Comparison of ENCODE assay signal across 9 cellular contexts in the genomic region with DNA sequence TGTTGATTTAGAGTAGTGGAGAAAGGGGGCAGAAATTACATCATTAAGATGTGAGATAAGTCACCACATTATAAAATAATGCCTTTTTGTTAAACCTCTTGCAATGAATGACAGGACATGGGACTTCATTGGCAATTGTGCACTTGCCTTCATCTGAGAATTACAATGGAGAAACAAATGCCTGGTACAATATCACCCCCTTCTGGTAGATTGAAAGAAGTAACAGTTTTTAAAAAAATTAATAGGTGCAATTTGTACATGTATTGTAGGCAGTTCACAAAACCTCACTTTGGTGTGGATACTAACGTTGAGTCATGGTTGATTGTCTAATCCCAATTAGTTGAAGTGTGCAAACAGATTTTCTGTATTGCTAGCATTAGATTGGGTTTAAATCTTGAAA. TPM values are rescaled to one million over a fixed set of nuclear protein-coding genes. Genes with fewer than 3 reads are reported as not detected.
DNase-seq lines count a peak whose midpoint lies in the region; ATAC-seq and TF ChIP-seq lines count a peak whose summit lies in the region.
"Had no signal": no experiment of that assay in that cellular context is flagged by ENCODE, and none has a peak within 500 bp of the region (broad histone marks: within the 10 kb centered on the region; RNA-seq: fewer than 3 reads in every experiment).

No MANE protein-coding gene starts in this region.

- TF ChIP-seq CTCF in fibroblast of pulmonary artery (IDR thresholded peaks at IDR 0.05; ENCODE audit: low read length, missing control alignments) (peak; percentile 55), neutrophil (IDR thresholded peaks at IDR 0.05) (peak; percentile 73)

- H3K27me3 ChIP-seq in CD4-positive, alpha-beta memory T cell (ENCODE audit: insufficient read depth, low read length) = no peaks in the 10 kb centered on the region
- no peaks in the 10 kb centered on the region for H3K27me3 ChIP-seq in neutrophil
- H3K27me3 ChIP-seq: SJCRH30 had no signal

- peak overlapping the region in 6 of 7 donors; percentile 25 to 90 (median 77) for H3K27ac Mint-ChIP-seq in CD4-positive, alpha-beta memory T cell
- peak overlapping the region; percentile 37 for H3K27ac Mint-ChIP-seq in T-helper 1 cell treated with Interleukin-12 subunit alpha and Interleukin-12 subunit beta and Interleukin-4 antibody, amounts not matched to agents 30 μg/mL and 1 μg/mL, for 36 hours

- H3K4me1 Mint-ChIP-seq in CD4-positive, alpha-beta memory T cell = peaks cover 20 to 36% (median 25%) of the 10 kb centered on the region in 4 donors
- peaks cover 48% of the 10 kb centered on the region for H3K4me1 Mint-ChIP-seq in T-helper 1 cell treated with Interleukin-12 subunit alpha and Interleukin-12 subunit beta and Interleukin-4 antibody, amounts not matched to agents 30 μg/mL and 1 μg/mL, for 36 hours (ENCODE audit: low read depth)

- H3K9me3 ChIP-seq in CD4-positive, alpha-beta memory T cell (ENCODE audit: control insufficient read depth in 1 of 2, low read length in 2 of 2) = no peaks in the 10 kb centered on the region
- no peaks in the 10 kb centered on the region for H3K9me3 ChIP-seq in neutrophil
- H3K9me3 ChIP-seq: SJCRH30 had no signal

- intact Hi-C loops in CD4-positive, alpha-beta memory T cell (cut with micrococcal nuclease) = loop anchor here (1.0 to 10.0 kb wide), 8 partner anchors 56 to 632 kb away; no protein-coding TSS in a partner anchor

- DNase-seq in CD4-positive, alpha-beta memory T cell = peak in 4 of 5 donors; percentile 64 to 71 (median 68)
- DNase-seq in GM19238 (ENCODE audit: insufficient read length, low spot score) (peak; percentile 22), NCI-H146 (lab: John Stamatoyannopoulos, UW) (peak; percentile 61), fibroblast of pulmonary artery (ENCODE audit: low read depth) (peak; percentile 82)
- no peak for DNase-seq in stimulated activated CD4-positive, alpha-beta T cell treated with anti-CD3 and anti-CD28 coated beads, Interleukin-2, amount 100 ng/mL, for 48 hours

- H3K4me3 ChIP-seq in CD4-positive, alpha-beta memory T cell (ENCODE audit: low read length in 2 of 2) = no peak overlapping the region
- H3K4me3 ChIP-seq in fibroblast of pulmonary artery (replicated peaks; ENCODE audit: low read depth, low read length) (no peak overlapping the region), neutrophil (ENCODE audit: low read depth in 1 of 2, low read length in 1 of 2) (no peak overlapping the region)
- H3K4me3 ChIP-seq: SJCRH30 had no signal

- peaks cover 27% of the 10 kb centered on the region for H3K4me1 ChIP-seq in CD4-positive, alpha-beta memory T cell (ENCODE audit: insufficient read depth, low read length)
- peaks cover 23 to 33% of the 10 kb centered on the region in 2 experiments for H3K4me1 ChIP-seq in neutrophil (ENCODE audit: control insufficient read depth in 1 of 2, insufficient read depth in 1 of 2, low read depth in 1 of 2, low read length in 1 of 2)
- H3K4me1 ChIP-seq: SJCRH30 had no signal

- POLR2A ChIA-PET in CD4-positive, alpha-beta memory T cell (lab: Charles Lee; ENCODE audit: partially characterized antibody) = interaction anchor here (1.4 kb wide), 1 partner anchor 55 kb away, joined by 4 read pairs; no protein-coding TSS in a partner anchor

- H3K9me3 Mint-ChIP-seq in CD4-positive, alpha-beta memory T cell = peaks cover 0 to 1% (median 0%) of the 10 kb centered on the region in 8 donors
- H3K9me3 Mint-ChIP-seq in T-helper 1 cell treated with Interleukin-12 subunit alpha and Interleukin-12 subunit beta and Interleukin-4 antibody, amounts not matched to agents 30 μg/mL and 1 μg/mL, for 36 hours = no peaks in the 10 kb centered on the region

- no peak overlapping the region for H3K4me3 Mint-ChIP-seq in CD4-positive, alpha-beta memory T cell
- H3K4me3 Mint-ChIP-seq in T-helper 1 cell treated with Interleukin-12 subunit alpha and Interleukin-12 subunit beta and Interleukin-4 antibody, amounts not matched to agents 30 μg/mL and 1 μg/mL, for 36 hours = no peak overlapping the region

- CTCF ChIA-PET in CD4-positive, alpha-beta memory T cell (lab: Charles Lee; ENCODE audit: partially characterized antibody) = interaction anchor here (0.9 to 9.5 kb wide), 16 partner anchors 15 to 127 kb away, joined by 3 to 221 read pairs (median 6); no protein-coding TSS in a partner anchor

- no peak overlapping the region for H3K27ac ChIP-seq in CD4-positive, alpha-beta memory T cell (ENCODE audit: low read depth, low read length)
- no peak overlapping the region for H3K27ac ChIP-seq in neutrophil
- H3K27ac ChIP-seq: SJCRH30 had no signal

- ATAC-seq in GM21576 (IDR thresholded peaks at IDR 0.05; ENCODE audit: unreplicated experiment) = no peak

- H3K36me3 Mint-ChIP-seq in CD4-positive, alpha-beta memory T cell = no peaks in the 10 kb centered on the region
- no peaks in the 10 kb centered on the region for H3K36me3 Mint-ChIP-seq in T-helper 1 cell treated with Interleukin-12 subunit alpha and Interleukin-12 subunit beta and Interleukin-4 antibody, amounts not matched to agents 30 μg/mL and 1 μg/mL, for 36 hours (ENCODE audit: low read depth)

- H3K36me3 ChIP-seq in CD4-positive, alpha-beta memory T cell (ENCODE audit: insufficient read depth, low read length) = no peaks in the 10 kb centered on the region
- H3K36me3 ChIP-seq in neutrophil = no peaks in the 10 kb centered on the region
- H3K36me3 ChIP-seq: SJCRH30 had no signal

- no peaks in the 10 kb centered on the region for H3K27me3 Mint-ChIP-seq in CD4-positive, alpha-beta memory T cell
- H3K27me3 Mint-ChIP-seq in T-helper 1 cell treated with Interleukin-12 subunit alpha and Interleukin-12 subunit beta and Interleukin-4 antibody, amounts not matched to agents 30 μg/mL and 1 μg/mL, for 36 hours (ENCODE audit: low read depth) = no peaks in the 10 kb centered on the region

RNA-seq across cellular contexts. Expression of a gene that starts 4.6 kb away (rescaled TPM):
- total RNA-seq in CD4-positive, alpha-beta memory T cell = 1 to 10 TPM in 1 of 2 experiments, under 1 TPM in 1; 0.94 to 1.3 TPM
- polyA plus RNA-seq in CD4-positive, alpha-beta memory T cell = 1 to 10 TPM in 1 of 2 donors, under 1 TPM in 1; 0.36 to 1.2 TPM

RNA-seq across cellular contexts. Expression of a gene that starts 33.7 kb away (rescaled TPM):
- not detected for total RNA-seq in CD4-positive, alpha-beta memory T cell
- polyA plus RNA-seq in CD4-positive, alpha-beta memory T cell = not detected
- total RNA-seq: SJCRH30 had no signal

RNA-seq across cellular contexts. Expression of a gene that starts 46.4 kb away (rescaled TPM):
- total RNA-seq in CD4-positive, alpha-beta memory T cell = not detected
- polyA plus RNA-seq in CD4-positive, alpha-beta memory T cell = not detected
- total RNA-seq: SJCRH30 had no signal

Comparison
In these comparisons a context has a peak if more than half of its experiments do, and no peak if none do; other contexts are left out.
1. DNase-seq: peak in CD4-positive, alpha-beta memory T cell (4 of 5), GM19238 (single experiment), NCI-H146 (single experiment) and fibroblast of pulmonary artery (single experiment); none in stimulated activated CD4-positive, alpha-beta T cell treated with anti-CD3 and anti-CD28 coated beads, Interleukin-2, amount 100 ng/mL, for 48 hours (0 of 2).